In genomic region chr6:2970034-2970685, GRCh38 we compare ENCODE assay signal across 8 cellular contexts. TPM values are rescaled to one million over a fixed set of nuclear protein-coding genes. Genes with fewer than 3 reads are reported as not detected.
DNase-seq lines count a peak whose midpoint lies in the region; ATAC-seq and TF ChIP-seq lines count a peak whose summit lies in the region.

No MANE protein-coding gene starts in this region.

- CTCF ChIA-PET in activated CD8-positive, alpha-beta T cell treated with anti-CD3 and anti-CD28 coated beads for 36 hours (lab: Charles Lee) = no interaction called here

- peak overlapping the region; percentile 86 for H3K4me2 ChIP-seq in skeletal muscle satellite cell (ENCODE audit: low read length)

- no peaks in the 10 kb centered on the region for H3K9me3 ChIP-seq in HAP-1
- no peaks in the 10 kb centered on the region for H3K9me3 ChIP-seq in skeletal muscle satellite cell (replicated peaks; ENCODE audit: low read length)

- H3K4me3 Mint-ChIP-seq in activated CD8-positive, alpha-beta T cell treated with anti-CD3 and anti-CD28 coated beads for 36 hours = peak overlapping the region; percentile 83

- peaks cover 15% of the 10 kb centered on the region for H3K4me1 ChIP-seq in HAP-1
- peaks cover 19% of the 10 kb centered on the region for H3K4me1 ChIP-seq in skeletal muscle satellite cell (ENCODE audit: control insufficient read depth, insufficient read depth, low read length)

- peaks cover 48% of the 10 kb centered on the region for H3K4me1 Mint-ChIP-seq in activated CD8-positive, alpha-beta T cell treated with anti-CD3 and anti-CD28 coated beads for 36 hours (ENCODE audit: low read depth)

- TF ChIP-seq CTCF in activated CD8-positive, alpha-beta T cell treated with anti-CD3 and anti-CD28 coated beads for 36 hours (IDR thresholded peaks at IDR 0.05) = no peak
- TF ChIP-seq CTCF in foreskin fibroblast (IDR thresholded peaks at IDR 0.05; ENCODE audit: low read depth, low read length) = no peak

- H3K27me3 Mint-ChIP-seq in activated CD8-positive, alpha-beta T cell treated with anti-CD3 and anti-CD28 coated beads for 36 hours = no peaks in the 10 kb centered on the region

- intact Hi-C loops in activated CD8-positive, alpha-beta T cell treated with anti-CD3 and anti-CD28 coated beads for 36 hours (cut with micrococcal nuclease) = no loop called here

- H3K27me3 ChIP-seq in HAP-1 (ENCODE audit: low read depth) (no peaks in the 10 kb centered on the region), skeletal muscle satellite cell (ENCODE audit: control insufficient read depth, insufficient read depth, low read length) (no peaks in the 10 kb centered on the region)

- H3K9ac ChIP-seq in skeletal muscle satellite cell (ENCODE audit: low read depth, low read length) = peak overlapping the region; percentile 86

- peak; percentile 12 for ATAC-seq in activated CD8-positive, alpha-beta T cell treated with anti-CD3 and anti-CD28 coated beads for 36 hours
- no peak for ATAC-seq in GM21737 (IDR thresholded peaks at IDR 0.05; ENCODE audit: unreplicated experiment)

- DNase-seq in HAP-1 (ENCODE audit: low spot score in 2 of 2) (peak; percentile 42 to 60), foreskin fibroblast (no peak), foreskin melanocyte (no peak), NCI-H1694 treated with DMSO at 0.1 percent for 48 hours (lab: John Stamatoyannopoulos, UW) (no peak), NCI-H526 treated with DMSO at 0.1 percent for 48 hours (lab: John Stamatoyannopoulos, UW) (no peak)
- no peak for DNase-seq in activated CD8-positive, alpha-beta T cell treated with anti-CD3 and anti-CD28 coated beads for 36 hours

- peak overlapping the region; percentile 41 for H3K4me3 ChIP-seq in HAP-1
- peak overlapping the region; percentile 61 to 63 for H3K4me3 ChIP-seq in foreskin fibroblast (ENCODE audit: low read depth in 1 of 2, low read length in 2 of 2)
- H3K4me3 ChIP-seq in skeletal muscle satellite cell (ENCODE audit: low read length) = peak overlapping the region; percentile 73

- H3K9me3 Mint-ChIP-seq in activated CD8-positive, alpha-beta T cell treated with anti-CD3 and anti-CD28 coated beads for 36 hours = no peaks in the 10 kb centered on the region

- H3K36me3 Mint-ChIP-seq in activated CD8-positive, alpha-beta T cell treated with anti-CD3 and anti-CD28 coated beads for 36 hours (ENCODE audit: low read depth) = peaks cover 4% of the 10 kb centered on the region

- in situ Hi-C loops in HAP-1 (cut with MboI; ENCODE audit: low sequenced_read_pairs) = no loop called here

- POLR2A ChIA-PET in activated CD8-positive, alpha-beta T cell treated with anti-CD3 and anti-CD28 coated beads for 36 hours (lab: Charles Lee) = no interaction called here

- no peaks in the 10 kb centered on the region for H3K36me3 ChIP-seq in HAP-1 (replicated peaks)
- peaks cover 7% of the 10 kb centered on the region for H3K36me3 ChIP-seq in skeletal muscle satellite cell (ENCODE audit: insufficient read depth, low read length)

- peak overlapping the region; percentile 89 for H3K27ac Mint-ChIP-seq in activated CD8-positive, alpha-beta T cell treated with anti-CD3 and anti-CD28 coated beads for 36 hours

RNA-seq across cellular contexts. Expression of gene SERPINB6, which starts 1.2 kb away (rescaled TPM):
- total RNA-seq in activated CD8-positive, alpha-beta T cell treated with anti-CD3 and anti-CD28 coated beads for 36 hours = 10 to 100 TPM; 52.2 to 53.8 TPM
- 81.6 and 82.6 TPM in 2 replicates for total RNA-seq in skeletal muscle satellite cell (2012; rRNA removed)

RNA-seq across cellular contexts. Expression of gene NQO2, which starts 29.5 kb away (rescaled TPM):
- 10 to 100 TPM; 23.8 to 24.7 TPM for total RNA-seq in activated CD8-positive, alpha-beta T cell treated with anti-CD3 and anti-CD28 coated beads for 36 hours
- 47.2 and 47.7 TPM in 2 replicates for total RNA-seq in skeletal muscle satellite cell (2012; rRNA removed)

Comparison
In these comparisons a context has a peak if more than half of its experiments do, and no peak if none do; other contexts are left out.
1. DNase-seq: peak in HAP-1 (2 of 2); none in activated CD8-positive, alpha-beta T cell treated with anti-CD3 and anti-CD28 coated beads for 36 hours (single experiment), foreskin fibroblast (0 of 2), foreskin melanocyte (single experiment), NCI-H1694 treated with DMSO at 0.1 percent for 48 hours (single experiment) and NCI-H526 treated with DMSO at 0.1 percent for 48 hours (single experiment).
2. Peak in every context shown above with its lines, with median percentiles within 50 percentile points of each other: H3K4me3 ChIP-seq.